1 cellular context compared by ENCODE assay signal in the genomic region with DNA sequence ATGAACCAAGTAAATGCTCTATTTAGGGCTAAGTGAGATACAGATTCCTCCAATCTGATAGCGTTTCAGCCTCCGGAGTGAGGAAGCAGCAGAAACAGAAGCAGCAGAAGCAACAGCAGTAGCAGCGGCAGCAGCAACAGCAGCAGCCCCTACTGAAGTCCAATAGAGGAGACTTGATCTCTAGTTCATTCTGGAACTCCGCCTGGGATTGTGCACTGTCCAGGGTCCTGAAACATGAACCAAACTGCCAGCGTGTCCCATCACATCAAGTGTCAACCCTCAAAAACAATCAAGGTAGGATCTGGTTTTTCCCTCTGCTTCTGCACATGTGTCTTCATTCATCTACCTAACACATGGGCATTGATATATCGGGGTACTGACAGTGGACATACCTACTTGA.
TF ChIP-seq lines count a peak whose summit lies in the region.

TSS of gene DPP10 (plus strand) at position 97 of the 400 bp plus-strand sequence.

TF ChIP-seq in HepG2, 621 proteins besides CTCF, POLR2A, EP300 and RAD21 (continued from another document):
- TF ChIP-seq ZNF3 (CRISPR knock-in tag; IDR thresholded peaks at IDR 0.05) (no peak), HIVEP1 (CRISPR knock-in tag; IDR thresholded peaks at IDR 0.05) (no peak), NONO (IDR thresholded peaks at IDR 0.05) (no peak), NONO (CRISPR knock-in tag; conservative IDR thresholded peaks at IDR 0.05) (no peak), NPAS2 (CRISPR knock-in tag; IDR thresholded peaks at IDR 0.05; ENCODE audit: borderline replicate concordance) (no peak), AGO1 (IDR thresholded peaks at IDR 0.05; ENCODE audit: low read depth, low read length, poor library complexity, severe bottlenecking) (no peak), ZNF33A (CRISPR knock-in tag; IDR thresholded peaks at IDR 0.05; ENCODE audit: borderline replicate concordance) (no peak)
TF ChIP-seq in HepG2: peak in this region for 52.
